1 cellular context compared by ENCODE assay signal in the genomic region with DNA sequence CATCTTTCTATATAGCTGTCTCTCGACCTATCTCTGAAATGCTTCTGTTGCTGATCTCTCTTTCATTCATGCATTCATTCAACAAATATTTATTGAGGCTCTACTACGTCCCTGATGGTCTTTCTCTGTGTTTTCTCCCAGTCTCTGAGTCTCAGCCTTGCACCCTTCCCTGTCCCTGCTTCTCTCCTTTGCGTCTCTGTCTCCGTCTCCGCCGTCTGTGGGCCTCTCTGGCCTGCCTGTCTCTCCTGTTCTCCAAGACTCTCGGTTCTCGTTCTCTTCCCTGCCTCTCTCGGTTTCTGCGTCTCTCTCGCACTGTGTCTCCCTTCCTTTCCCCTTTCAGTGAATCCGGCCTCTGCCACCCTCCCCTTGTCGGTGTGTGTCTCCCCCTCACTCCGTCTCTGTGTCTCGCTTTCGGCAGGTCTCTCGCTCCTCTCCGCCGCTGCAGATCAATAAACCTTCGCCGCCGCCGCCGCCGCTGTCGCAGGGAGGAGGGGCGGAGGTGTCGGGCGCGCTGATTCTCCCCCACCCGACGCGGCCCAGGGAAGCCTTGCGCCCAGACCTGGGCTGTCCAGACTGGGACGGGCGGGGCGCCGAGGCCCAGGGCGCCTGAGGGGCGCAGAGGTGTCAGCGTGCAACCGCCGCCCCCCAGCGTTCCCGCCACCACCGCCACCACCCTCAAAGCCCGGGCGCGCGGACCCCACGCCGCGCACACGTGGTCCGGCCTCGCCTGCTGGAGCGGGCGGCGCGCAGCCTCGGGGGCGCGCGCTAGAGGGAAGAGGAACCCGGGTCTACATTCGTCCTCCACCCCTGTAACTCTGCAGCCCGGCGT.
TF ChIP-seq lines count a peak whose summit lies in the region.

No MANE protein-coding gene starts in this region.

TF ChIP-seq in HepG2, 621 proteins besides CTCF, POLR2A, EP300 and RAD21 (continued from another document):
- TF ChIP-seq ONECUT2 (CRISPR knock-in tag; IDR thresholded peaks at IDR 0.05) (peak; percentile 64; the same call in 1 of the 2 replicates), PPARG (CRISPR knock-in tag; conservative IDR thresholded peaks at IDR 0.05) (no peak), ZNF761 (CRISPR knock-in tag; conservative IDR thresholded peaks at IDR 0.05) (0 out of 2 replicates have a peak, but pooled peaks have one; percentile 36), DNMT3B (CRISPR knock-in tag; conservative IDR thresholded peaks at IDR 0.05) (no peak), ZNF782 (CRISPR knock-in tag; IDR thresholded peaks at IDR 0.05; ENCODE audit: borderline replicate concordance) (peak; percentile 31; the same call in 1 of the 2 replicates), ZNF281 (CRISPR knock-in tag; IDR thresholded peaks at IDR 0.05; ENCODE audit: borderline replicate concordance) (peak; percentile 29; the same call in 1 of the 2 replicates), GATAD2A (CRISPR knock-in tag; IDR thresholded peaks at IDR 0.05) (0 out of 2 replicates have a peak, but pooled peaks have one; percentile 13), SNAPC4 (CRISPR knock-in tag; IDR thresholded peaks at IDR 0.05) (no peak), ZBTB39 (CRISPR knock-in tag; IDR thresholded peaks at IDR 0.05) (no peak), ZNF564 (CRISPR knock-in tag; IDR thresholded peaks at IDR 0.05) (peak; percentile 69; the same call in 1 of the 2 replicates), ZNF777 (CRISPR knock-in tag; IDR thresholded peaks at IDR 0.05) (peak; percentile 64; the same call in 1 of the 2 replicates), KDM1A (CRISPR knock-in tag; IDR thresholded peaks at IDR 0.05) (no peak), ZNF776 (CRISPR knock-in tag; IDR thresholded peaks at IDR 0.05) (no peak), MIXL1 (CRISPR knock-in tag; IDR thresholded peaks at IDR 0.05) (no peak), THAP11 (CRISPR knock-in tag; IDR thresholded peaks at IDR 0.05) (no peak), SMARCE1 (IDR thresholded peaks at IDR 0.05; ENCODE audit: borderline replicate concordance) (no peak), TBP (CRISPR knock-in tag; IDR thresholded peaks at IDR 0.05) (no peak), HDAC2 (CRISPR knock-in tag; IDR thresholded peaks at IDR 0.05) (no peak)
- TF ChIP-seq, protein P1, sequence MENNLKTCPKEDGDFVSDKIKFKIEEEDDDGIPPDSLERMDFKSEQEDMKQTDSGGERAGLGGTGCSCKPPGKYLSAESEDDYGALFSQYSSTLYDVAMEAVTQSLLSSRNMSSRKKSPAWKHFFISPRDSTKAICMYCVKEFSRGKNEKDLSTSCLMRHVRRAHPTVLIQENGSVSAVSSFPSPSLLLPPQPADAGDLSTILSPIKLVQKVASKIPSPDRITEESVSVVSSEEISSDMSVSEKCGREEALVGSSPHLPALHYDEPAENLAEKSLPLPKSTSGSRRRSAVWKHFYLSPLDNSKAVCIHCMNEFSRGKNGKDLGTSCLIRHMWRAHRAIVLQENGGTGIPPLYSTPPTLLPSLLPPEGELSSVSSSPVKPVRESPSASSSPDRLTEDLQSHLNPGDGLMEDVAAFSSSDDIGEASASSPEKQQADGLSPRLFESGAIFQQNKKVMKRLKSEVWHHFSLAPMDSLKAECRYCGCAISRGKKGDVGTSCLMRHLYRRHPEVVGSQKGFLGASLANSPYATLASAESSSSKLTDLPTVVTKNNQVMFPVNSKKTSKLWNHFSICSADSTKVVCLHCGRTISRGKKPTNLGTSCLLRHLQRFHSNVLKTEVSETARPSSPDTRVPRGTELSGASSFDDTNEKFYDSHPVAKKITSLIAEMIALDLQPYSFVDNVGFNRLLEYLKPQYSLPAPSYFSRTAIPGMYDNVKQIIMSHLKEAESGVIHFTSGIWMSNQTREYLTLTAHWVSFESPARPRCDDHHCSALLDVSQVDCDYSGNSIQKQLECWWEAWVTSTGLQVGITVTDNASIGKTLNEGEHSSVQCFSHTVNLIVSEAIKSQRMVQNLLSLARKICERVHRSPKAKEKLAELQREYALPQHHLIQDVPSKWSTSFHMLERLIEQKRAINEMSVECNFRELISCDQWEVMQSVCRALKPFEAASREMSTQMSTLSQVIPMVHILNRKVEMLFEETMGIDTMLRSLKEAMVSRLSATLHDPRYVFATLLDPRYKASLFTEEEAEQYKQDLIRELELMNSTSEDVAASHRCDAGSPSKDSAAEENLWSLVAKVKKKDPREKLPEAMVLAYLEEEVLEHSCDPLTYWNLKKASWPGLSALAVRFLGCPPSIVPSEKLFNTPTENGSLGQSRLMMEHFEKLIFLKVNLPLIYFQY (CRISPR knock-in tag; IDR thresholded peaks at IDR 0.05; ENCODE audit: borderline replicate concordance), result no peak
- TF ChIP-seq, protein P2, sequence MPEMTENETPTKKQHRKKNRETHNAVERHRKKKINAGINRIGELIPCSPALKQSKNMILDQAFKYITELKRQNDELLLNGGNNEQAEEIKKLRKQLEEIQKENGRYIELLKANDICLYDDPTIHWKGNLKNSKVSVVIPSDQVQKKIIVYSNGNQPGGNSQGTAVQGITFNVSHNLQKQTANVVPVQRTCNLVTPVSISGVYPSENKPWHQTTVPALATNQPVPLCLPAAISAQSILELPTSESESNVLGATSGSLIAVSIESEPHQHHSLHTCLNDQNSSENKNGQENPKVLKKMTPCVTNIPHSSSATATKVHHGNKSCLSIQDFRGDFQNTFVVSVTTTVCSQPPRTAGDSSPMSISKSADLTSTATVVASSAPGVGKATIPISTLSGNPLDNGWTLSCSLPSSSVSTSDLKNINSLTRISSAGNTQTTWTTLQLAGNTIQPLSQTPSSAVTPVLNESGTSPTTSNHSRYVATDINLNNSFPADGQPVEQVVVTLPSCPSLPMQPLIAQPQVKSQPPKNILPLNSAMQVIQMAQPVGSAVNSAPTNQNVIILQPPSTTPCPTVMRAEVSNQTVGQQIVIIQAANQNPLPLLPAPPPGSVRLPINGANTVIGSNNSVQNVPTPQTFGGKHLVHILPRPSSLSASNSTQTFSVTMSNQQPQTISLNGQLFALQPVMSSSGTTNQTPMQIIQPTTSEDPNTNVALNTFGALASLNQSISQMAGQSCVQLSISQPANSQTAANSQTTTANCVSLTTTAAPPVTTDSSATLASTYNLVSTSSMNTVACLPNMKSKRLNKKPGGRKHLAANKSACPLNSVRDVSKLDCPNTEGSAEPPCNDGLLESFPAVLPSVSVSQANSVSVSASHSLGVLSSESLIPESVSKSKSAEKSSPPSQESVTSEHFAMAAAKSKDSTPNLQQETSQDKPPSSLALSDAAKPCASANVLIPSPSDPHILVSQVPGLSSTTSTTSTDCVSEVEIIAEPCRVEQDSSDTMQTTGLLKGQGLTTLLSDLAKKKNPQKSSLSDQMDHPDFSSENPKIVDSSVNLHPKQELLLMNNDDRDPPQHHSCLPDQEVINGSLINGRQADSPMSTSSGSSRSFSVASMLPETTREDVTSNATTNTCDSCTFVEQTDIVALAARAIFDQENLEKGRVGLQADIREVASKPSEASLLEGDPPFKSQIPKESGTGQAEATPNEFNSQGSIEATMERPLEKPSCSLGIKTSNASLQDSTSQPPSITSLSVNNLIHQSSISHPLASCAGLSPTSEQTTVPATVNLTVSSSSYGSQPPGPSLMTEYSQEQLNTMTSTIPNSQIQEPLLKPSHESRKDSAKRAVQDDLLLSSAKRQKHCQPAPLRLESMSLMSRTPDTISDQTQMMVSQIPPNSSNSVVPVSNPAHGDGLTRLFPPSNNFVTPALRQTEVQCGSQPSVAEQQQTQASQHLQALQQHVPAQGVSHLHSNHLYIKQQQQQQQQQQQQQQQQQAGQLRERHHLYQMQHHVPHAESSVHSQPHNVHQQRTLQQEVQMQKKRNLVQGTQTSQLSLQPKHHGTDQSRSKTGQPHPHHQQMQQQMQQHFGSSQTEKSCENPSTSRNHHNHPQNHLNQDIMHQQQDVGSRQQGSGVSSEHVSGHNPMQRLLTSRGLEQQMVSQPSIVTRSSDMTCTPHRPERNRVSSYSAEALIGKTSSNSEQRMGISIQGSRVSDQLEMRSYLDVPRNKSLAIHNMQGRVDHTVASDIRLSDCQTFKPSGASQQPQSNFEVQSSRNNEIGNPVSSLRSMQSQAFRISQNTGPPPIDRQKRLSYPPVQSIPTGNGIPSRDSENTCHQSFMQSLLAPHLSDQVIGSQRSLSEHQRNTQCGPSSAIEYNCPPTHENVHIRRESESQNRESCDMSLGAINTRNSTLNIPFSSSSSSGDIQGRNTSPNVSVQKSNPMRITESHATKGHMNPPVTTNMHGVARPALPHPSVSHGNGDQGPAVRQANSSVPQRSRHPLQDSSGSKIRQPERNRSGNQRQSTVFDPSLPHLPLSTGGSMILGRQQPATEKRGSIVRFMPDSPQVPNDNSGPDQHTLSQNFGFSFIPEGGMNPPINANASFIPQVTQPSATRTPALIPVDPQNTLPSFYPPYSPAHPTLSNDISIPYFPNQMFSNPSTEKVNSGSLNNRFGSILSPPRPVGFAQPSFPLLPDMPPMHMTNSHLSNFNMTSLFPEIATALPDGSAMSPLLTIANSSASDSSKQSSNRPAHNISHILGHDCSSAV (CRISPR knock-in tag; IDR thresholded peaks at IDR 0.05; ENCODE audit: borderline replicate concordance), result no peak
